ENCODE assay signal across 11 cellular contexts in the genomic region with DNA sequence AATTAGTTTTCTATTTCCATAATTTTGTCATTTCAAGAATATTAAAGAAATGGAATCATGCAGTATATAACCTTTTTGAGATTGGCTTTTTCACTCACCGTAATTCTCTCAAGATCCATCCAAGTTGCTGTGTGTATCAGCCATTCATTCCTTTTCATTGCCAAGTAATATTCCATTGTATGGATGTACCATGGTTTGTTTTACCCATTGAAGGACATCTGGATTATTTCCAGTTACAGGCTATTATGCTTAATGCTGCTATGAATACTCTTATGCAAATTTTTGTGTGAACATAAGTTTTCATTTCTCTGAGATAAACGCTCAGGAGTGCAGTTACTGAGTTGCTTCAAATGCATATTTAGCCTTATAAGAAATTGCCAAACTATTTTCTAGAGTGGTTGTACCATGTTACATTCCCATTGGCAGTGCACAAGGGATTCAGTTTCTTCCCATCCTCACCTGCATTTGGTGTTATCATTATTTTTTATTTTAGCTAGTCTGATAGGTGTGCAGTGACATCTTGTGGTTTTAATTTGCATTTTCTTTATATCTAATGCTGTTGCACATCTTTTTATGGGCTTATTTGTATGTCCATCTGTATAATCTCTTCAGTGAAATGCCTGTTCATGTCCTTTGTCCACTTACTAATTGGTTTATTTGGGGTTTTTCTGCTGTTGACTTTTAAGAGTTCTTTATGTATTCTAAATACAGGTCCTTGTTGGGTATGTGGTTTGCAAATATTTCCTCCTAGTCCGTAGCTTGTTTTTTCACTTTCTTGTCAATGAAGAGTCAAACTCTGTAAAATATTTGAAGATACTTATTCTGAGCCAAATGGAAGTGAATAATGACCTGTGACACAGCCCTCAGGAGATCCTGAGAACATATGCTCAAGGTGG. TPM values are rescaled to one million over a fixed set of nuclear protein-coding genes. Genes with fewer than 3 reads are reported as not detected.
DNase-seq lines count a peak whose midpoint lies in the region; ATAC-seq and TF ChIP-seq lines count a peak whose summit lies in the region.
"Had no signal": no experiment of that assay in that cellular context is flagged by ENCODE, and none has a peak within 500 bp of the region (broad histone marks: within the 10 kb centered on the region; RNA-seq: fewer than 3 reads in every experiment).

No MANE protein-coding gene starts in this region.

- no peaks in the 10 kb centered on the region for H3K36me3 Mint-ChIP-seq in MCF 10A (ENCODE audit: insufficient read depth, unreplicated experiment)
- no peaks in the 10 kb centered on the region for H3K36me3 Mint-ChIP-seq in activated naive CD4-positive, alpha-beta T cell treated with anti-CD3 and anti-CD28 coated beads, Interleukin-2, amount 10 ng/mL, durations not matched to agents 7 days and 5 days

- no peaks in the 10 kb centered on the region for H3K9me3 Mint-ChIP-seq in MCF 10A (ENCODE audit: unreplicated experiment)
- no peaks in the 10 kb centered on the region for H3K9me3 Mint-ChIP-seq in activated naive CD4-positive, alpha-beta T cell treated with anti-CD3 and anti-CD28 coated beads, Interleukin-2, amount 10 ng/mL, durations not matched to agents 7 days and 5 days

- BruUV-seq in MCF 10A (replicated peaks; lab: Mats Ljungman, UMichigan) = no TSS peak

- CTCF ChIA-PET in MCF 10A (lab: Yijun Ruan, JAX) = interaction anchor here (0.8 to 1.9 kb wide), 4 partner anchors 8 to 299 kb away, joined by 3 to 8 read pairs (median 5); no protein-coding TSS in a partner anchor
- CTCF ChIA-PET in activated naive CD4-positive, alpha-beta T cell treated with anti-CD3 and anti-CD28 coated beads, Interleukin-2, amount 10 ng/mL, durations not matched to agents 7 days and 5 days (lab: Charles Lee) = interaction anchor here (0.8 kb wide), 1 partner anchor 409 kb away, joined by 3 read pairs; no protein-coding TSS in a partner anchor

- DNase-seq in MCF 10A (ENCODE audit: unreplicated experiment) (peak; percentile 42), breast epithelium (ENCODE audit: low spot score in 2 of 2) (no peak), OCI-M1 (lab: John Stamatoyannopoulos, UW) (peak; percentile 46), fibroblast of mammary gland (ENCODE audit: low read depth) (peak; percentile 37), uterus (no peak), SK-N-DZ (ENCODE audit: low spot score) (no peak)
- no peak for DNase-seq in activated naive CD4-positive, alpha-beta T cell treated with anti-CD3 and anti-CD28 coated beads, Interleukin-2, amount 10 ng/mL, durations not matched to agents 7 days and 5 days
- DNase-seq: activated effector memory CD4-positive, alpha-beta T cell treated with Interleukin-2 at 50 U/mL for 16 hours; WERI-Rb-1 had no signal

- H3K27ac Mint-ChIP-seq in MCF 10A (ENCODE audit: low read depth, unreplicated experiment) = no peak overlapping the region
- H3K27ac Mint-ChIP-seq in activated naive CD4-positive, alpha-beta T cell treated with anti-CD3 and anti-CD28 coated beads, Interleukin-2, amount 10 ng/mL, durations not matched to agents 7 days and 5 days = no peak overlapping the region

- no peaks in the 10 kb centered on the region for H3K4me1 Mint-ChIP-seq in MCF 10A (ENCODE audit: insufficient read depth, unreplicated experiment)
- no peaks in the 10 kb centered on the region for H3K4me1 Mint-ChIP-seq in activated naive CD4-positive, alpha-beta T cell treated with anti-CD3 and anti-CD28 coated beads, Interleukin-2, amount 10 ng/mL, durations not matched to agents 7 days and 5 days

- H3K4me3 ChIP-seq in breast epithelium = no peak overlapping the region
- no peak overlapping the region for H3K4me3 ChIP-seq in fibroblast of mammary gland (ENCODE audit: control insufficient read depth, low read depth, low read length)
- H3K4me3 ChIP-seq in uterus = no peak overlapping the region
- H3K4me3 ChIP-seq: BLaER1 had no signal

- H3K36me3 ChIP-seq in breast epithelium (no peaks in the 10 kb centered on the region), uterus (no peaks in the 10 kb centered on the region)
- H3K36me3 ChIP-seq: BLaER1, WERI-Rb-1 had no signal

- TF ChIP-seq POLR2A in breast epithelium (IDR thresholded peaks at IDR 0.05) (no peak), uterus (IDR thresholded peaks at IDR 0.05) (no peak)

- no peak overlapping the region for H3K27ac ChIP-seq in breast epithelium
- no peak overlapping the region for H3K27ac ChIP-seq in uterus
- H3K27ac ChIP-seq: BLaER1, WERI-Rb-1 had no signal

- H3K4me1 ChIP-seq in breast epithelium = no peaks in the 10 kb centered on the region
- H3K4me1 ChIP-seq in uterus = no peaks in the 10 kb centered on the region
- H3K4me1 ChIP-seq: BLaER1 had no signal

- POLR2A ChIA-PET in MCF 10A (lab: Yijun Ruan, JAX) = interaction anchor here (0.6 to 1.1 kb wide), 2 partner anchors 22 to 434 kb away, joined by 3 read pairs; no protein-coding TSS in a partner anchor

- TF ChIP-seq CTCF in MCF 10A (IDR thresholded peaks at IDR 0.05; ENCODE audit: unreplicated experiment) (peak; percentile 36), breast epithelium (IDR thresholded peaks at IDR 0.05) (no peak), fibroblast of mammary gland (conservative IDR thresholded peaks at IDR 0.05; ENCODE audit: control insufficient read depth, insufficient read depth, low read depth, low read length) (peak; percentile 31), uterus (IDR thresholded peaks at IDR 0.05) (peak in 3 of 4 experiments; percentile 7 to 21 (median 21))

- H3K27me3 Mint-ChIP-seq in MCF 10A (ENCODE audit: insufficient read depth, unreplicated experiment) = no peaks in the 10 kb centered on the region
- H3K27me3 Mint-ChIP-seq in activated naive CD4-positive, alpha-beta T cell treated with anti-CD3 and anti-CD28 coated beads, Interleukin-2, amount 10 ng/mL, durations not matched to agents 7 days and 5 days = peaks cover 19% of the 10 kb centered on the region

- intact Hi-C loops in MCF 10A (cut with micrococcal nuclease) (no loop called here), breast epithelium (cut with DNase I; ENCODE audit: low total_unique reads) (no loop called here), uterus (cut with DNase I; ENCODE audit: low total_unique reads) (no loop called here)

- no peaks in the 10 kb centered on the region for H3K27me3 ChIP-seq in breast epithelium
- H3K27me3 ChIP-seq in uterus = no peaks in the 10 kb centered on the region
- H3K27me3 ChIP-seq: BLaER1 had no signal

- H3K9me3 ChIP-seq in breast epithelium (no peaks in the 10 kb centered on the region), uterus (no peaks in the 10 kb centered on the region)
- H3K9me3 ChIP-seq: BLaER1 had no signal

- no peak for ATAC-seq in GM18861 (IDR thresholded peaks at IDR 0.05; ENCODE audit: unreplicated experiment)

- H3K4me3 Mint-ChIP-seq in MCF 10A (ENCODE audit: unreplicated experiment) = no peak overlapping the region
- H3K4me3 Mint-ChIP-seq in activated naive CD4-positive, alpha-beta T cell treated with anti-CD3 and anti-CD28 coated beads, Interleukin-2, amount 10 ng/mL, durations not matched to agents 7 days and 5 days = no peak overlapping the region

RNA-seq across cellular contexts. Expression of gene BMERB1, which starts 32.7 kb away (rescaled TPM):
- total RNA-seq in MCF 10A (2022) = 3.3 and 4.3 TPM in 2 replicates
- total RNA-seq in breast epithelium = 10 to 100 TPM; 25.3 to 77.8 (median 38.7) TPM
- 10 to 100 TPM; 12.8 to 98.9 (median 39.2) TPM for total RNA-seq in uterus
- 36.7 and 45.9 TPM in 2 replicates for polyA plus RNA-seq in SK-N-DZ (2014; cell fraction: cytosol; rRNA removed)
- polyA plus RNA-seq in SK-N-DZ (2014; cell fraction: nucleus; rRNA removed) = 18.1 and 23.6 TPM in 2 replicates

Comparison
In these comparisons a context has a peak if more than half of its experiments do, and no peak if none do; other contexts are left out.
1. DNase-seq: peak in MCF 10A (single experiment), OCI-M1 (single experiment) and fibroblast of mammary gland (single experiment); none in breast epithelium (0 of 2), uterus (0 of 2), SK-N-DZ (single experiment) and activated naive CD4-positive, alpha-beta T cell treated with anti-CD3 and anti-CD28 coated beads, Interleukin-2, amount 10 ng/mL, durations not matched to agents 7 days and 5 days (single experiment).
2. CTCF ChIP-seq: peak in MCF 10A (single experiment), fibroblast of mammary gland (single experiment) and uterus (3 of 4); none in breast epithelium (0 of 3).